Comparison of ENCODE assay signal across 22 cellular contexts in the genomic region with DNA sequence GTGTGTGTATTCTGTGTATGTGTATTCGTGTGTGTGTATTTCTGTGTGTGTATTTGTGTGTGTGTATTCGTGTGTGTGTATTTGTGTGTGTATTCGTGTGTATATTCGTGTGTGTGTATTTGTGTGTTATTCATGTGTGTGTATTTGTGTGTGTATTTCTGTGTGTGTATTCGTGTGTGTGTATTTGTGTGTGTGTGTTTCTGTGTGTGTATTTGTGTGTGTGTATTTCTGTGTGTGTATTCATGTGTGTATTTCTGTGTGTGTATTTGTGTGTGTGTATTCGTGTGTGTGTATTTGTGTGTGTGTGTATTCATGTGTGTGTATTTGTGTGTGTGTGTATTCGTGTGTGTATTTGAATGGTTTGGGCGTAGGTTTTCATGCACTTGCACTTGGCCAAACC.
"Had no signal": no experiment of that assay in that cellular context is flagged by ENCODE, and none has a peak within 500 bp of the region (broad histone marks: within the 10 kb centered on the region; RNA-seq: fewer than 3 reads in every experiment).

No MANE protein-coding gene starts in this region.

- H3K36me3 Mint-ChIP-seq: immature natural killer cell, natural killer cell had no signal

- H3K9me3 ChIP-seq: esophagus muscularis mucosa, gastroesophageal sphincter, ovary, right atrium auricular region, stomach, thoracic aorta, transverse colon had no signal

- H3K4me3 Mint-ChIP-seq: immature natural killer cell, natural killer cell, neural crest cell had no signal

- H3K4me3 ChIP-seq: esophagus muscularis mucosa, gastroesophageal sphincter, lung, ovary, right atrium auricular region, stomach, thoracic aorta, transverse colon had no signal

- ATAC-seq: gastroesophageal sphincter, left ventricle myocardium superior, natural killer cell had no signal

- H3K27ac Mint-ChIP-seq: immature natural killer cell, natural killer cell had no signal

- H3K27ac ChIP-seq: epithelial cell of prostate, esophagus muscularis mucosa, gastroesophageal sphincter, ovary, right atrium auricular region, stomach, thoracic aorta, transverse colon had no signal

- FAIRE-seq: endometrium, kidney, small intestine had no signal

- H3K4me1 ChIP-seq: esophagus muscularis mucosa, gastroesophageal sphincter, right atrium auricular region, stomach, transverse colon had no signal

- DNase-seq: effector memory CD4-positive, alpha-beta T cell; immature natural killer cell; kidney; left cardiac atrium; left ventricle myocardium superior; mesendoderm; natural killer cell; ovary; small intestine; stimulated activated CD4-positive, alpha-beta T cell treated with anti-CD3 and anti-CD28 coated beads, Interleukin-12 subunit alpha, Interleukin-12 subunit beta, amount 100 ng/mL, for 4 hours; stimulated activated naive CD4-positive, alpha-beta T cell; stomach; substantia nigra; transverse colon had no signal

- H3K4me1 Mint-ChIP-seq: immature natural killer cell, natural killer cell had no signal

- H3K27me3 ChIP-seq: esophagus muscularis mucosa, gastroesophageal sphincter, ovary, right atrium auricular region, stomach, transverse colon had no signal

- H3K36me3 ChIP-seq: esophagus muscularis mucosa, gastroesophageal sphincter, ovary, right atrium auricular region, stomach, thoracic aorta, transverse colon had no signal
